19 cellular contexts compared by ENCODE assay signal in genomic region chr17:47924785-47925676, GRCh38. TPM values are rescaled to one million over a fixed set of nuclear protein-coding genes. Genes with fewer than 3 reads are reported as not detected.
DNase-seq lines count a peak whose midpoint lies in the region; ATAC-seq and TF ChIP-seq lines count a peak whose summit lies in the region.
"Had no signal": no experiment of that assay in that cellular context is flagged by ENCODE, and none has a peak within 500 bp of the region (broad histone marks: within the 10 kb centered on the region; RNA-seq: fewer than 3 reads in every experiment).

No MANE protein-coding gene starts in this region.

- H3K27ac ChIP-seq in HEK293 (ENCODE audit: extremely low read depth, low read depth, low read length) (no peak overlapping the region), RWPE1 (peak overlapping the region; percentile 11; the same call in 1 of the 2 replicates)
- H3K27ac ChIP-seq: BLaER1 treated with 17β-estradiol and CSF1 and Interleukin-3, amounts not matched to agents 10 nM and 100 nM; PC-9; SJCRH30 had no signal

- no peak overlapping the region for H3K4me3 ChIP-seq in HEK293 (ENCODE audit: low read depth, low read length)
- H3K4me3 ChIP-seq: BLaER1 treated with 17β-estradiol and CSF1 and Interleukin-3, amounts not matched to agents 10 nM and 100 nM; PC-9; SJCRH30 had no signal

- no peaks in the 10 kb centered on the region for H3K4me1 ChIP-seq in HEK293 (ENCODE audit: control insufficient read depth, insufficient read depth, low read length)
- H3K4me1 ChIP-seq: SJCRH30 had no signal

- POLR2A ChIA-PET in HEK293 (lab: Yijun Ruan, JAX) (interaction anchor here (0.5 kb wide), 1 partner anchor 17 kb away, joined by 3 read pairs; no protein-coding TSS in a partner anchor), RWPE1 (lab: Yijun Ruan, JAX; ENCODE audit: low non-redundant PET) (interaction anchor here (1.2 kb wide), 1 partner anchor 46 kb away, joined by 4 read pairs; the partner anchor contains the start of gene CDK5RAP3)

- TF ChIP-seq CTCF in HEK293 (tag by site-specific recombination; IDR thresholded peaks at IDR 0.05) = no peak
- no peak for TF ChIP-seq CTCF in RWPE1 (conservative IDR thresholded peaks at IDR 0.05; ENCODE audit: low read depth)

- intact Hi-C loops in sciatic nerve (cut with DNase I) = loop anchor here (5.0 kb wide), 1 partner anchor 818 kb away; no protein-coding TSS in a partner anchor

- no peaks in the 10 kb centered on the region for H3K9me3 ChIP-seq in HEK293 (ENCODE audit: control insufficient read depth, insufficient read depth, low read depth, low read length)
- H3K9me3 ChIP-seq: BLaER1 treated with 17β-estradiol and CSF1 and Interleukin-3, amounts not matched to agents 10 nM and 100 nM; SJCRH30 had no signal

- CTCF ChIA-PET in HEK293 (lab: Yijun Ruan, JAX) = interaction anchor here (0.7 to 1.5 kb wide), 9 partner anchors 11 to 95 kb away, joined by 3 to 5 read pairs (median 3); partner anchors contain the start of gene PNPO
- CTCF ChIA-PET in RWPE1 (lab: Yijun Ruan, JAX) = interaction anchor here (1.6 kb wide), 1 partner anchor 11 kb away, joined by 8 read pairs; no protein-coding TSS in a partner anchor

- H3K36me3 ChIP-seq in HEK293 (ENCODE audit: control insufficient read depth in 2 of 2, insufficient read depth in 1 of 2, low read length in 2 of 2) = peaks cover 41 to 69% of the 10 kb centered on the region in 2 experiments; a peak in 2 of 3 replicates

- peak; percentile 51 for ATAC-seq in left lobe of liver
- ATAC-seq in sciatic nerve = peak; percentile 40
- ATAC-seq in GM19328 (IDR thresholded peaks at IDR 0.05; ENCODE audit: unreplicated experiment) = no peak
- no peak for ATAC-seq in GM21723 (IDR thresholded peaks at IDR 0.05; ENCODE audit: unreplicated experiment)
- ATAC-seq: CD8-positive, alpha-beta T cell; HCT116 had no signal

- DNase-seq in RWPE1 (ENCODE audit: low spot score) (no peak), left lobe of liver (ENCODE audit: low spot score) (no peak), sciatic nerve (ENCODE audit: low spot score) (no peak), NCI-H2171 treated with DMSO at 0.1 percent for 48 hours (lab: John Stamatoyannopoulos, UW) (no peak)
- no peak for DNase-seq in stimulated activated CD4-positive, alpha-beta T cell treated with anti-CD3 and anti-CD28 coated beads, Interleukin-4, amount 100 ng/mL, for 24 hours
- DNase-seq: CD8-positive, alpha-beta T cell; GOT3; NCI-H1417 treated with DMSO at 0.1 percent for 48 hours; NCI-H187 treated with DMSO at 0.1 percent for 48 hours; NCI-H226; NCI-H524; PC-9; SJCRH30 had no signal

TF ChIP-seq in HEK293, 187 proteins besides CTCF, POLR2A, EP300 and RAD21:
- peak; percentile 86 for TF ChIP-seq ZFHX2 (tag by site-specific recombination; conservative IDR thresholded peaks at IDR 0.05)
- peak; percentile 97 for TF ChIP-seq EGR2 (tag by site-specific recombination; IDR thresholded peaks at IDR 0.05; ENCODE audit: low read depth)
- TF ChIP-seq RBAK (tag by site-specific recombination; IDR thresholded peaks at IDR 0.05) = no peak

RNA-seq across cellular contexts. Expression of gene PNPO, which starts 16.3 kb away (rescaled TPM):
- total RNA-seq in left lobe of liver = 128 TPM
- total RNA-seq in sciatic nerve = 20.0 TPM

RNA-seq across cellular contexts. Expression of gene SP2, which starts 29.0 kb away (rescaled TPM):
- 5.4 TPM for total RNA-seq in left lobe of liver
- 24.2 TPM for total RNA-seq in sciatic nerve

RNA-seq across cellular contexts. Expression of gene PRR15L, which starts 32.7 kb away (rescaled TPM):
- 1.3 TPM for total RNA-seq in left lobe of liver
- not detected for total RNA-seq in sciatic nerve
- total RNA-seq: CD8-positive, alpha-beta T cell; M059J; SJCRH30 had no signal

RNA-seq across cellular contexts. Expression of gene CDK5RAP3, which starts 45.9 kb away (rescaled TPM):
- 107 TPM for total RNA-seq in left lobe of liver
- 187 TPM for total RNA-seq in sciatic nerve

Comparison
In these comparisons a context has a peak if more than half of its experiments do, and no peak if none do; other contexts are left out.
1. ATAC-seq: peak in left lobe of liver (single experiment) and sciatic nerve (single experiment); none in GM19328 (single experiment) and GM21723 (single experiment).